Comparison of ENCODE assay signal across 14 cellular contexts in genomic region chrX:74349387-74349786, GRCh38. TPM values are rescaled to one million over a fixed set of nuclear protein-coding genes. Genes with fewer than 3 reads are reported as not detected.
A peak's percentile ranks its signal among the peaks of the same experiment; 100 is the strongest.
DNase-seq lines count a peak whose midpoint lies in the region; ATAC-seq, FAIRE-seq and TF ChIP-seq lines count a peak whose summit lies in the region.
"Had no signal": no experiment of that assay in that cellular context is flagged by ENCODE, and none has a peak within 500 bp of the region (broad histone marks: within the 10 kb centered on the region; RNA-seq: fewer than 3 reads in every experiment).

No MANE protein-coding gene starts in this region.

- TF ChIP-seq CTCF in BJ (IDR thresholded peaks at IDR 0.05; ENCODE audit: insufficient read depth, low read depth, low read length) (no peak), bronchial epithelial cell (IDR thresholded peaks at IDR 0.05; ENCODE audit: insufficient read depth, low read length, severe bottlenecking) (no peak), right atrium auricular region (IDR thresholded peaks at IDR 0.05) (no peak)

- H2AK5ac ChIP-seq in mesendoderm (ENCODE audit: low read length) = no peak overlapping the region

- H3K4ac ChIP-seq in mesendoderm (ENCODE audit: low read depth, low read length) = no peak overlapping the region

- FAIRE-seq in bronchial epithelial cell (lab: Jason Lieb, UNC) = no peak

- no CpG with 5 or more reads among the region's 3 CpGs for WGBS in mesendoderm (ENCODE audit: extremely low coverage, insufficient coverage, low lambda C conversion rate)

- H3K4me2 ChIP-seq in mesendoderm (ENCODE audit: low read length) = no peak overlapping the region

- no peak overlapping the region for H3K9ac ChIP-seq in mesendoderm (ENCODE audit: low read length)

- DNase-seq in BJ (ENCODE audit: low read depth) (peak; percentile 11), LoVo (ENCODE audit: low spot score) (peak; percentile 4), bronchial epithelial cell (ENCODE audit: low read depth) (peak; percentile 65), mesendoderm (peak; percentile 42), right atrium auricular region (ENCODE audit: low spot score) (no peak), substantia nigra (lab: John Stamatoyannopoulos, UW) (no peak)
- DNase-seq: activated CD4-positive, alpha-beta T cell treated with anti-CD3 and anti-CD28 coated beads for 4 hours; CD4-positive, CD25-positive, alpha-beta regulatory T cell; stimulated activated CD4-positive, alpha-beta T cell treated with anti-CD3 and anti-CD28 coated beads, Interleukin-2, amount 100 ng/mL, for 24 hours had no signal

- no peak overlapping the region for H3K27ac ChIP-seq in mesendoderm (ENCODE audit: low read depth, low read length)
- H3K27ac ChIP-seq in right atrium auricular region = no peak overlapping the region
- no peak overlapping the region for H3K27ac ChIP-seq in substantia nigra (ENCODE audit: low read depth, low read length, poor library complexity, severe bottlenecking)
- H3K27ac ChIP-seq: cardiac muscle cell had no signal

- H2BK120ac ChIP-seq in mesendoderm (ENCODE audit: low read depth, low read length) = no peak overlapping the region

- POLR2A ChIA-PET in BJ (lab: Charles Lee) = no interaction called here

- no peak overlapping the region for H3K56ac ChIP-seq in mesendoderm (ENCODE audit: low read length)

- H3K4me3 ChIP-seq in BJ (ENCODE audit: low read depth, low read length) (no peak overlapping the region), bronchial epithelial cell (ENCODE audit: low read depth, low read length) (no peak overlapping the region), mesendoderm (ENCODE audit: low read length) (no peak overlapping the region), right atrium auricular region (no peak overlapping the region)
- H3K4me3 ChIP-seq: cardiac muscle cell had no signal

- no peak overlapping the region for H3K23ac ChIP-seq in mesendoderm (ENCODE audit: low read length)

- no peaks in the 10 kb centered on the region for H3K4me1 ChIP-seq in mesendoderm (ENCODE audit: control insufficient read depth, low read depth, low read length)
- no peaks in the 10 kb centered on the region for H3K4me1 ChIP-seq in right atrium auricular region

- H3K27me3 ChIP-seq in BJ (ENCODE audit: control insufficient read depth, insufficient read depth, low read length) (no peaks in the 10 kb centered on the region), bronchial epithelial cell (ENCODE audit: control insufficient read depth, insufficient read depth, low read length) (no peaks in the 10 kb centered on the region), mesendoderm (ENCODE audit: insufficient read depth, low read length, poor library complexity) (no peaks in the 10 kb centered on the region), right atrium auricular region (no peaks in the 10 kb centered on the region)
- H3K27me3 ChIP-seq: cardiac muscle cell had no signal

- ATAC-seq in GM21367 (IDR thresholded peaks at IDR 0.05; ENCODE audit: unreplicated experiment) = no peak
- ATAC-seq in GM18519 (IDR thresholded peaks at IDR 0.05; ENCODE audit: low FRiP score, unreplicated experiment) = no peak
- ATAC-seq: stimulated activated effector memory CD8-positive, alpha-beta T cell treated with anti-CD3 and anti-CD28 coated beads, Interleukin-12 subunit alpha, Interleukin-12 subunit beta, amount 100 ng/mL, for 72 hours had no signal

- H4K8ac ChIP-seq in mesendoderm (ENCODE audit: low read depth, low read length) = no peak overlapping the region

- H3K79me2 ChIP-seq in mesendoderm (ENCODE audit: control insufficient read depth, insufficient read depth, low read length) = no peaks in the 10 kb centered on the region

- CTCF ChIA-PET in BJ (lab: Yijun Ruan, JAX) = no interaction called here

- H3K18ac ChIP-seq in mesendoderm (ENCODE audit: low read length) = no peak overlapping the region

- no peak overlapping the region for H2BK15ac ChIP-seq in mesendoderm (replicated peaks; ENCODE audit: low read depth)

- no peak overlapping the region for H2BK5ac ChIP-seq in mesendoderm (ENCODE audit: low read length)

- no peak overlapping the region for H4K5ac ChIP-seq in mesendoderm (ENCODE audit: low read length)

- H3K9me3 ChIP-seq in right atrium auricular region = no peaks in the 10 kb centered on the region

- no peaks in the 10 kb centered on the region for H3K36me3 ChIP-seq in BJ (ENCODE audit: control insufficient read depth, insufficient read depth, low read length)
- no peaks in the 10 kb centered on the region for H3K36me3 ChIP-seq in bronchial epithelial cell (ENCODE audit: control insufficient read depth, insufficient read depth, low read length)
- H3K36me3 ChIP-seq in mesendoderm (ENCODE audit: control insufficient read depth, insufficient read depth, low read length) = no peaks in the 10 kb centered on the region
- no peaks in the 10 kb centered on the region for H3K36me3 ChIP-seq in right atrium auricular region
- H3K36me3 ChIP-seq: cardiac muscle cell had no signal

- no peaks in the 10 kb centered on the region for H3K79me1 ChIP-seq in mesendoderm (ENCODE audit: low read length)

RNA-seq across cellular contexts. Expression of gene ZCCHC13, which starts 45.4 kb away (rescaled TPM):
- not detected in 2 replicates for polyA plus RNA-seq in BJ (2011; rRNA removed)
- not detected in 2 replicates for polyA minus RNA-seq in BJ (2011; rRNA and poly(A)+ RNA removed)
- total RNA-seq in bronchial epithelial cell = not detected in 2 replicates
- not detected for polyA plus RNA-seq in mesendoderm (2013, experiment 1 of 2)
- not detected for polyA plus RNA-seq in mesendoderm (2013, experiment 2 of 2)
- not detected for total RNA-seq in right atrium auricular region
- total RNA-seq: activated T-helper 1 cell treated with anti-CD3 and anti-CD28 coated beads, Interleukin-12 subunit alpha, Interleukin-12 subunit beta, Interleukin-2, Interleukin-4 antibody, amounts not matched to agents 30 ng/mL and 10 ng/mL and 1 ng/mL, durations not matched to agents 14 hours and 24 hours and 36 hours; cardiac muscle cell; CD4-positive, CD25-positive, alpha-beta regulatory T cell had no signal
- polyA plus RNA-seq: cardiac muscle cell; CD4-positive, CD25-positive, alpha-beta regulatory T cell had no signal

Comparison
In these comparisons a context has a peak if more than half of its experiments do, and no peak if none do; other contexts are left out.
1. DNase-seq: peak in BJ (single experiment), LoVo (single experiment), bronchial epithelial cell (single experiment) and mesendoderm (single experiment); none in right atrium auricular region (single experiment) and substantia nigra (0 of 49).